ENCODE assay signal across 9 cellular contexts in genomic region chr12:115752913-115753726, GRCh38.
DNase-seq lines count a peak whose midpoint lies in the region; ATAC-seq, FAIRE-seq and TF ChIP-seq lines count a peak whose summit lies in the region.
"Had no signal": no experiment of that assay in that cellular context is flagged by ENCODE, and none has a peak within 500 bp of the region (broad histone marks: within the 10 kb centered on the region; RNA-seq: fewer than 3 reads in every experiment).

No MANE protein-coding gene starts in this region.

- H2AFZ ChIP-seq in OCI-LY1 (ENCODE audit: low read length) (no peak overlapping the region), H1 (ENCODE audit: low read length) (no peak overlapping the region)

- no peak overlapping the region for H2BK15ac ChIP-seq in H1 (ENCODE audit: low read length)

- H3K4me1 ChIP-seq in OCI-LY1 (ENCODE audit: insufficient read depth, low read length, severe bottlenecking) = no peaks in the 10 kb centered on the region
- no peaks in the 10 kb centered on the region for H3K4me1 ChIP-seq in H1 (replicated peaks in 1 of 4; ENCODE audit: control insufficient read depth in 3 of 4, insufficient read depth in 4 of 4, low read length in 3 of 4)

- H3K4me3 Mint-ChIP-seq in CD4-positive, alpha-beta T cell = no peak overlapping the region

- peak; percentile 62 for DNase-seq in DMS53 treated with DMSO at 0.1 percent for 48 hours (lab: John Stamatoyannopoulos, UW; ENCODE audit: unreplicated experiment)
- peak; percentile 89 for DNase-seq in HT-29 (ENCODE audit: low spot score)
- no peak for DNase-seq in H1 (ENCODE audit: low read depth in 1 of 2, low spot score in 2 of 2)
- peak; percentile 29 to 76 for DNase-seq in lung microvascular endothelial cell (ENCODE audit: low read depth in 2 of 2)
- no peak for DNase-seq in CD4-positive, alpha-beta T cell

- H3K9me2 ChIP-seq in OCI-LY1 (ENCODE audit: low read depth, low read length) = no peaks in the 10 kb centered on the region

- TF ChIP-seq EP300 in H1 (IDR thresholded peaks at IDR 0.05; ENCODE audit: borderline replicate concordance in 1 of 2, low read depth in 2 of 2, low read length in 2 of 2) = no peak

- H3K79me2 ChIP-seq in OCI-LY1 (ENCODE audit: insufficient read depth, low read length) = no peaks in the 10 kb centered on the region
- no peaks in the 10 kb centered on the region for H3K79me2 ChIP-seq in H1 (ENCODE audit: control insufficient read depth in 1 of 2, insufficient read depth in 2 of 2, low read length in 2 of 2)

- H3K36me3 ChIP-seq in OCI-LY1 (ENCODE audit: insufficient read depth, low read length) (no peaks in the 10 kb centered on the region), H1 (ENCODE audit: control insufficient read depth in 2 of 4, insufficient read depth in 4 of 4, low read length in 3 of 4) (no peaks in the 10 kb centered on the region)

- H3K23me2 ChIP-seq in H1 (ENCODE audit: low read depth, low read length) = no peaks in the 10 kb centered on the region

- intact Hi-C loops in CD4-positive, alpha-beta T cell (cut with DNase I, micrococcal nuclease) = no loop called here

- no peak overlapping the region for H4K5ac ChIP-seq in H1 (ENCODE audit: insufficient read length, low read depth, low read length)

- H3K27ac ChIP-seq in OCI-LY1 (ENCODE audit: low read depth, low read length, poor library complexity, severe bottlenecking) = no peak overlapping the region
- H3K27ac ChIP-seq in H1 (ENCODE audit: low read depth, low read length) = no peak overlapping the region
- no peak overlapping the region for H3K27ac ChIP-seq in CD4-positive, alpha-beta T cell (ENCODE audit: low read depth, low read length)

- no peak overlapping the region for H2BK5ac ChIP-seq in H1 (ENCODE audit: low read depth, low read length)

- TF ChIP-seq CTCF in OCI-LY1 (IDR thresholded peaks at IDR 0.05; ENCODE audit: low read length) = peak; percentile 52
- peak in 2 of 3 experiments; percentile 67 to 70; a peak in 3 of 4 replicates for TF ChIP-seq CTCF in H1 (IDR thresholded peaks at IDR 0.05; ENCODE audit: control extremely low read depth in 1 of 3, insufficient read depth in 1 of 3, low read depth in 1 of 3, low read length in 3 of 3)
- TF ChIP-seq CTCF in CD4-positive, alpha-beta T cell (IDR thresholded peaks at IDR 0.05) = no peak

- H3K9me3 Mint-ChIP-seq in CD4-positive, alpha-beta T cell = no peaks in the 10 kb centered on the region

- no peak overlapping the region for H4K91ac ChIP-seq in H1 (replicated peaks; ENCODE audit: insufficient read length, low read length)

- H3K18ac ChIP-seq in H1 (ENCODE audit: extremely low read depth, low read length) = no peak overlapping the region

- H2BK20ac ChIP-seq in H1 (ENCODE audit: low read length) = no peak overlapping the region

- H3K36me3 Mint-ChIP-seq in CD4-positive, alpha-beta T cell (ENCODE audit: low read depth) = no peaks in the 10 kb centered on the region

- peak; percentile 95 for FAIRE-seq in H1 (lab: Jason Lieb, UNC)
- FAIRE-seq: TTC549 had no signal

- POLR2A ChIA-PET in H1 (lab: Charles Lee; ENCODE audit: partially characterized antibody) = no interaction called here
- POLR2A ChIA-PET in CD4-positive, alpha-beta T cell (lab: Charles Lee) = no interaction called here

- H2AK5ac ChIP-seq in H1 (ENCODE audit: low read depth, low read length) = no peak overlapping the region

- no peak overlapping the region for H3K23ac ChIP-seq in H1 (ENCODE audit: insufficient read length)

- peak; percentile 92 to 93 for TF ChIP-seq RAD21 in H1 (IDR thresholded peaks at IDR 0.05 in 1 of 2, conservative IDR thresholded peaks at IDR 0.05 in 1 of 2; ENCODE audit: low read depth in 2 of 2, low read length in 2 of 2)

- H3K27me3 Mint-ChIP-seq in CD4-positive, alpha-beta T cell = peaks cover 22% of the 10 kb centered on the region

- H4K20me1 ChIP-seq in OCI-LY1 (ENCODE audit: insufficient read depth, low read length) (no peaks in the 10 kb centered on the region), H1 (replicated peaks in 1 of 2; ENCODE audit: control insufficient read depth in 1 of 2, insufficient read depth in 2 of 2, low read length in 2 of 2) (no peaks in the 10 kb centered on the region)

- H3K27me3 ChIP-seq in OCI-LY1 (ENCODE audit: insufficient read depth, low read length) (peaks cover 4% of the 10 kb centered on the region; the same call in 1 of the 2 replicates), H1 (replicated peaks in 1 of 4; ENCODE audit: control insufficient read depth in 3 of 4, extremely low read depth in 1 of 4, insufficient read depth in 3 of 4, low read length in 3 of 4) (no peaks in the 10 kb centered on the region)
- H3K27me3 ChIP-seq in CD4-positive, alpha-beta T cell (ENCODE audit: control insufficient read depth, insufficient read depth, low read length) = no peaks in the 10 kb centered on the region

- H3K14ac ChIP-seq in H1 (ENCODE audit: insufficient read length) = no peak overlapping the region

- H2BK120ac ChIP-seq in H1 (replicated peaks; ENCODE audit: low read depth, low read length) = no peak overlapping the region

- H3K4me3 ChIP-seq in OCI-LY1 (ENCODE audit: low read depth, low read length, poor library complexity, severe bottlenecking) (no peak overlapping the region), H1 (ENCODE audit: extremely low read depth in 1 of 4, insufficient read depth in 2 of 4, low read depth in 3 of 4, low read length in 4 of 4) (no peak overlapping the region)

- no peak overlapping the region for H3K56ac ChIP-seq in H1 (replicated peaks; ENCODE audit: insufficient read length, low read depth, low read length)

- no peaks in the 10 kb centered on the region for H3K4me1 Mint-ChIP-seq in CD4-positive, alpha-beta T cell (ENCODE audit: low read depth)

- H3F3A ChIP-seq in OCI-LY1 (ENCODE audit: insufficient read depth, low read length) = no peaks in the 10 kb centered on the region

- no peaks in the 10 kb centered on the region for H3K9me3 ChIP-seq in OCI-LY1 (ENCODE audit: low read length)
- no peaks in the 10 kb centered on the region for H3K9me3 ChIP-seq in H1 (ENCODE audit: insufficient read depth in 2 of 2, low read depth in 1 of 2, low read length in 1 of 2)
- no peaks in the 10 kb centered on the region for H3K9me3 ChIP-seq in CD4-positive, alpha-beta T cell (ENCODE audit: control insufficient read depth, low read length)

- no peak for ATAC-seq in CD4-positive, alpha-beta T cell (ENCODE audit: poor library complexity)
- ATAC-seq in GM19463 (IDR thresholded peaks at IDR 0.05; ENCODE audit: unreplicated experiment) (no peak), GM21423 (IDR thresholded peaks at IDR 0.05; ENCODE audit: unreplicated experiment) (no peak)

- 73% methylated on average over 5 of the region's 5 CpGs; no CpG with 5 or more reads in 1 of the 2 experiments for WGBS in H1 (ENCODE audit: extremely low coverage in 1 of 2, insufficient coverage in 1 of 2, insufficient read length in 1 of 2, insufficient replicate concordance in 2 of 2, low coverage in 1 of 2, low lambda C conversion rate in 2 of 2, missing lambda C conversion rate in 1 of 2), 2 experiments

- no peak overlapping the region for H2BK12ac ChIP-seq in H1 (ENCODE audit: low read depth, low read length)

- no peaks in the 10 kb centered on the region for H3K79me1 ChIP-seq in H1 (ENCODE audit: low read depth, low read length)

- no peak overlapping the region for H3K9ac ChIP-seq in OCI-LY1 (ENCODE audit: low read length)
- no peak overlapping the region for H3K9ac ChIP-seq in H1 (replicated peaks in 1 of 4; ENCODE audit: extremely low read depth in 1 of 4, low read depth in 3 of 4, low read length in 3 of 4)

- no peak overlapping the region for H3K27ac Mint-ChIP-seq in CD4-positive, alpha-beta T cell

- H3K4ac ChIP-seq in H1 (replicated peaks; ENCODE audit: insufficient read length, low read depth, low read length) = no peak overlapping the region

- no peak overlapping the region for H3K4me2 ChIP-seq in OCI-LY1 (ENCODE audit: low read length)
- no peak overlapping the region for H3K4me2 ChIP-seq in H1 (ENCODE audit: insufficient read depth in 1 of 2, low read depth in 2 of 2, low read length in 2 of 2)

- TF ChIP-seq POLR2A in H1 (IDR thresholded peaks at IDR 0.05; ENCODE audit: control extremely low read depth in 1 of 2, low read depth in 2 of 2, low read length in 2 of 2) = no peak

- no peak overlapping the region for H4K8ac ChIP-seq in H1 (ENCODE audit: extremely low read depth, insufficient read depth, low read length)

- CTCF ChIA-PET in H1 (lab: Charles Lee; ENCODE audit: partially characterized antibody) = interaction anchor here (0.6 to 2.0 kb wide), 31 partner anchors 9 to 1092 kb away, joined by 3 to 9 read pairs (median 3); no protein-coding TSS in a partner anchor
- CTCF ChIA-PET in CD4-positive, alpha-beta T cell (lab: Charles Lee) = no interaction called here

TF ChIP-seq in H1, 55 proteins besides CTCF, POLR2A, EP300 and RAD21:
- TF ChIP-seq CHD1 (IDR thresholded peaks at IDR 0.05; ENCODE audit: low read depth, low read length) (no peak), USF2 (IDR thresholded peaks at IDR 0.05; ENCODE audit: low read length) (no peak), MAFK (IDR thresholded peaks at IDR 0.05; ENCODE audit: low read depth, low read length) (no peak), EZH2 (IDR thresholded peaks at IDR 0.05; ENCODE audit: low read depth, low read length, severe bottlenecking) (no peak), RNF2 (IDR thresholded peaks at IDR 0.05; ENCODE audit: borderline replicate concordance, low read depth, low read length, missing control alignments, poor library complexity, severe bottlenecking) (no peak), SIRT6 (IDR thresholded peaks at IDR 0.05; ENCODE audit: low read length) (no peak)

Comparison
In these comparisons a context has a peak if more than half of its experiments do, and no peak if none do; other contexts are left out.
1. DNase-seq: peak in DMS53 treated with DMSO at 0.1 percent for 48 hours (single experiment), HT-29 (single experiment) and lung microvascular endothelial cell (2 of 2); none in H1 (0 of 2) and CD4-positive, alpha-beta T cell (0 of 10).